ENCODE assay signal across 2 cellular contexts in genomic region chr20:3766832-3767433, GRCh38.
TF ChIP-seq lines count a peak whose summit lies in the region.

No MANE protein-coding gene starts in this region.

TF ChIP-seq in HEK293, 187 proteins besides CTCF, POLR2A, EP300 and RAD21 (continued from another document):
- TF ChIP-seq, protein P1, sequence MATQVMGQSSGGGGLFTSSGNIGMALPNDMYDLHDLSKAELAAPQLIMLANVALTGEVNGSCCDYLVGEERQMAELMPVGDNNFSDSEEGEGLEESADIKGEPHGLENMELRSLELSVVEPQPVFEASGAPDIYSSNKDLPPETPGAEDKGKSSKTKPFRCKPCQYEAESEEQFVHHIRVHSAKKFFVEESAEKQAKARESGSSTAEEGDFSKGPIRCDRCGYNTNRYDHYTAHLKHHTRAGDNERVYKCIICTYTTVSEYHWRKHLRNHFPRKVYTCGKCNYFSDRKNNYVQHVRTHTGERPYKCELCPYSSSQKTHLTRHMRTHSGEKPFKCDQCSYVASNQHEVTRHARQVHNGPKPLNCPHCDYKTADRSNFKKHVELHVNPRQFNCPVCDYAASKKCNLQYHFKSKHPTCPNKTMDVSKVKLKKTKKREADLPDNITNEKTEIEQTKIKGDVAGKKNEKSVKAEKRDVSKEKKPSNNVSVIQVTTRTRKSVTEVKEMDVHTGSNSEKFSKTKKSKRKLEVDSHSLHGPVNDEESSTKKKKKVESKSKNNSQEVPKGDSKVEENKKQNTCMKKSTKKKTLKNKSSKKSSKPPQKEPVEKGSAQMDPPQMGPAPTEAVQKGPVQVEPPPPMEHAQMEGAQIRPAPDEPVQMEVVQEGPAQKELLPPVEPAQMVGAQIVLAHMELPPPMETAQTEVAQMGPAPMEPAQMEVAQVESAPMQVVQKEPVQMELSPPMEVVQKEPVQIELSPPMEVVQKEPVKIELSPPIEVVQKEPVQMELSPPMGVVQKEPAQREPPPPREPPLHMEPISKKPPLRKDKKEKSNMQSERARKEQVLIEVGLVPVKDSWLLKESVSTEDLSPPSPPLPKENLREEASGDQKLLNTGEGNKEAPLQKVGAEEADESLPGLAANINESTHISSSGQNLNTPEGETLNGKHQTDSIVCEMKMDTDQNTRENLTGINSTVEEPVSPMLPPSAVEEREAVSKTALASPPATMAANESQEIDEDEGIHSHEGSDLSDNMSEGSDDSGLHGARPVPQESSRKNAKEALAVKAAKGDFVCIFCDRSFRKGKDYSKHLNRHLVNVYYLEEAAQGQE (tag by site-specific recombination; IDR thresholded peaks at IDR 0.05): no peak
- TF ChIP-seq KLF1 (tag by site-specific recombination; IDR thresholded peaks at IDR 0.05) (peak; percentile 35), HOXA7 (CRISPR knock-in tag; IDR thresholded peaks at IDR 0.05; ENCODE audit: borderline replicate concordance) (no peak), MEIS1 (CRISPR knock-in tag; IDR thresholded peaks at IDR 0.05; ENCODE audit: borderline replicate concordance) (no peak), WT1 (tag by site-specific recombination; IDR thresholded peaks at IDR 0.05) (peak; percentile 31; the same call in 1 of the 2 replicates), KLF17 (tag by site-specific recombination; IDR thresholded peaks at IDR 0.05) (0 out of 2 replicates have a peak, but pooled peaks have one; percentile 22), ZFP37 (tag by site-specific recombination; IDR thresholded peaks at IDR 0.05) (0 out of 2 replicates have a peak, but pooled peaks have one; percentile 66), ZBTB48 (tag by site-specific recombination; IDR thresholded peaks at IDR 0.05) (no peak), ZNF600 (tag by site-specific recombination; IDR thresholded peaks at IDR 0.05) (peak; percentile 60; the same call in 1 of the 2 replicates), KLF9 (tag by site-specific recombination; IDR thresholded peaks at IDR 0.05; ENCODE audit: low read depth) (peak; percentile 87), PRDM1 (tag by site-specific recombination; IDR thresholded peaks at IDR 0.05) (0 out of 2 replicates have a peak, but pooled peaks have one; percentile 5), ZNF335 (tag by site-specific recombination; conservative IDR thresholded peaks at IDR 0.05) (peak; percentile 84), SP2 (tag by site-specific recombination; IDR thresholded peaks at IDR 0.05) (peak; percentile 23)
- TF ChIP-seq, protein P2, sequence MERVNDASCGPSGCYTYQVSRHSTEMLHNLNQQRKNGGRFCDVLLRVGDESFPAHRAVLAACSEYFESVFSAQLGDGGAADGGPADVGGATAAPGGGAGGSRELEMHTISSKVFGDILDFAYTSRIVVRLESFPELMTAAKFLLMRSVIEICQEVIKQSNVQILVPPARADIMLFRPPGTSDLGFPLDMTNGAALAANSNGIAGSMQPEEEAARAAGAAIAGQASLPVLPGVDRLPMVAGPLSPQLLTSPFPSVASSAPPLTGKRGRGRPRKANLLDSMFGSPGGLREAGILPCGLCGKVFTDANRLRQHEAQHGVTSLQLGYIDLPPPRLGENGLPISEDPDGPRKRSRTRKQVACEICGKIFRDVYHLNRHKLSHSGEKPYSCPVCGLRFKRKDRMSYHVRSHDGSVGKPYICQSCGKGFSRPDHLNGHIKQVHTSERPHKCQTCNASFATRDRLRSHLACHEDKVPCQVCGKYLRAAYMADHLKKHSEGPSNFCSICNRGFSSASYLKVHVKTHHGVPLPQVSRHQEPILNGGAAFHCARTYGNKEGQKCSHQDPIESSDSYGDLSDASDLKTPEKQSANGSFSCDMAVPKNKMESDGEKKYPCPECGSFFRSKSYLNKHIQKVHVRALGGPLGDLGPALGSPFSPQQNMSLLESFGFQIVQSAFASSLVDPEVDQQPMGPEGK (tag by site-specific recombination; IDR thresholded peaks at IDR 0.05): peak; percentile 66; the same call in 1 of the 2 replicates

TF ChIP-seq in liver, 16 proteins besides CTCF, POLR2A, EP300 and RAD21 (continued from another document):
- TF ChIP-seq, protein P1 (IDR thresholded peaks at IDR 0.05): no peak
- TF ChIP-seq SP1 (IDR thresholded peaks at IDR 0.05): no peak
